Comparison of ENCODE assay signal across 8 cellular contexts in genomic region chr21:46227811-46228344, GRCh38. TPM values are rescaled to one million over a fixed set of nuclear protein-coding genes. Genes with fewer than 3 reads are reported as not detected.
DNase-seq lines count a peak whose midpoint lies in the region; ATAC-seq and TF ChIP-seq lines count a peak whose summit lies in the region.

No MANE protein-coding gene starts in this region.

- WGBS in prostate gland: 2% methylated on average over 20 of the region's 20 CpGs

- H3F3A ChIP-seq in GM23338 (replicated peaks; ENCODE audit: low read depth): peaks cover 10% of the 10 kb centered on the region; the same call in 1 of the 2 replicates
- peaks cover 9% of the 10 kb centered on the region; the same call in 1 of the 2 replicates for H3F3A ChIP-seq in SU-DHL-6 (ENCODE audit: insufficient read depth)

- no peak for TF ChIP-seq POLR2A in prostate gland (IDR thresholded peaks at IDR 0.05)

- peaks cover 20% of the 10 kb centered on the region for H3K4me1 ChIP-seq in GM23338 (ENCODE audit: insufficient read depth)
- peaks cover 5% of the 10 kb centered on the region for H3K4me1 ChIP-seq in prostate gland (replicated peaks)

- peaks cover 7% of the 10 kb centered on the region for H3K27me3 Mint-ChIP-seq in GM23338 (ENCODE audit: insufficient read depth, low read depth, poor library complexity)

- peak overlapping the region; percentile 59; the same call in 1 of the 2 replicates for H2AFZ ChIP-seq in GM23338
- peak overlapping the region; percentile 89 for H2AFZ ChIP-seq in SU-DHL-6 (ENCODE audit: low read depth, low read length, severe bottlenecking)

- H3K4me3 ChIP-seq in GM23338 (peak overlapping the region; percentile 98), SU-DHL-6 (ENCODE audit: insufficient read depth, low read length, poor library complexity, severe bottlenecking) (peak overlapping the region; percentile 88), fibroblast of the aortic adventitia (ENCODE audit: low read depth, low read length) (peak overlapping the region; percentile 92), prostate gland (peak overlapping the region; percentile 99)

- H3K4me1 Mint-ChIP-seq in GM23338: peaks cover 23% of the 10 kb centered on the region

- H3K27me3 ChIP-seq in GM23338 (ENCODE audit: insufficient read depth) (no peaks in the 10 kb centered on the region), SU-DHL-6 (ENCODE audit: low read length) (no peaks in the 10 kb centered on the region), prostate gland (replicated peaks; ENCODE audit: insufficient read depth) (no peaks in the 10 kb centered on the region)

- peaks cover 8% of the 10 kb centered on the region; the same call in 1 of the 2 replicates for H3K9me2 ChIP-seq in GM23338 (ENCODE audit: insufficient read depth)
- H3K9me2 ChIP-seq in SU-DHL-6 (replicated peaks; ENCODE audit: insufficient read depth, low read length): no peaks in the 10 kb centered on the region

- H3K4me2 ChIP-seq in GM23338 (peak overlapping the region; percentile 99), SU-DHL-6 (ENCODE audit: low read depth, low read length, poor library complexity, severe bottlenecking) (peak overlapping the region; percentile 83)

- peaks cover 66% of the 10 kb centered on the region for H3K36me3 Mint-ChIP-seq in GM23338 (ENCODE audit: low read depth)

- H3K36me3 ChIP-seq in GM23338 (ENCODE audit: insufficient read depth) (peaks cover 27% of the 10 kb centered on the region), SU-DHL-6 (ENCODE audit: low read length) (peaks cover 6% of the 10 kb centered on the region), prostate gland (no peaks in the 10 kb centered on the region)

- peaks cover 57% of the 10 kb centered on the region for H3K9me3 Mint-ChIP-seq in GM23338

- peak overlapping the region; percentile 88 for H3K9ac ChIP-seq in SU-DHL-6 (ENCODE audit: low read length)

- ATAC-seq in GM23338: peak; percentile 21
- no peak for ATAC-seq in GM21576 (IDR thresholded peaks at IDR 0.05; ENCODE audit: unreplicated experiment)
- no peak for ATAC-seq in GM21515 (IDR thresholded peaks at IDR 0.05; ENCODE audit: unreplicated experiment)
- no peak for ATAC-seq in GM18498 (IDR thresholded peaks at IDR 0.05; ENCODE audit: unreplicated experiment)

- H3K27ac Mint-ChIP-seq in GM23338: no peak overlapping the region

- H3K27ac ChIP-seq in GM23338 (ENCODE audit: low read depth): peak overlapping the region; percentile 79; the same call in 1 of the 2 replicates
- peak overlapping the region; percentile 45 for H3K27ac ChIP-seq in SU-DHL-6 (ENCODE audit: low read depth, low read length)
- peak overlapping the region; percentile 97 to 98 for H3K27ac ChIP-seq in prostate gland

- DNase-seq in GM23338 (ENCODE audit: low spot score): peak; percentile 24
- peak; percentile 14 for DNase-seq in fibroblast of the aortic adventitia (ENCODE audit: low read depth)
- DNase-seq in prostate gland (ENCODE audit: low spot score): no peak
- no peak for DNase-seq in AG20443 (ENCODE audit: low spot score)

- H3K79me2 ChIP-seq in GM23338 (replicated peaks; ENCODE audit: insufficient read depth): peaks cover 87% of the 10 kb centered on the region
- peaks cover 74% of the 10 kb centered on the region for H3K79me2 ChIP-seq in SU-DHL-6 (ENCODE audit: insufficient read depth, low read length)

- peaks cover 31% of the 10 kb centered on the region for H4K20me1 ChIP-seq in GM23338 (replicated peaks; ENCODE audit: insufficient read depth)
- no peaks in the 10 kb centered on the region for H4K20me1 ChIP-seq in SU-DHL-6 (ENCODE audit: low read depth, low read length)

- H3K4me3 Mint-ChIP-seq in GM23338: peak overlapping the region; percentile 79

- intact Hi-C loops in prostate gland (cut with DNase I): loop anchor here (2.0 to 5.0 kb wide), 4 partner anchors 43 to 256 kb away; partner anchors contain the start of gene SPATC1L

- no peaks in the 10 kb centered on the region for H3K9me3 ChIP-seq in SU-DHL-6 (ENCODE audit: insufficient read depth, low read length)
- H3K9me3 ChIP-seq in prostate gland: no peaks in the 10 kb centered on the region

- no peak for TF ChIP-seq CTCF in GM23338 (conservative IDR thresholded peaks at IDR 0.05; ENCODE audit: low read depth in 2 of 2)
- no peak for TF ChIP-seq CTCF in SU-DHL-6 (IDR thresholded peaks at IDR 0.05; ENCODE audit: insufficient read depth, low read length, poor library complexity, severe bottlenecking)
- TF ChIP-seq CTCF in fibroblast of the aortic adventitia (IDR thresholded peaks at IDR 0.05; ENCODE audit: insufficient read depth, low read length): no peak
- no peak for TF ChIP-seq CTCF in prostate gland (IDR thresholded peaks at IDR 0.05)

TF ChIP-seq in GM23338, 12 proteins besides CTCF, POLR2A, EP300 and RAD21:
- TF ChIP-seq ZNF331 (CRISPR knock-in tag; IDR thresholded peaks at IDR 0.05; ENCODE audit: low read depth): no peak

RNA-seq across cellular contexts. Expression of gene LSS, which starts 0.7 kb away (rescaled TPM):
- 216 and 237 TPM in 2 replicates for total RNA-seq in GM23338 (2014; rRNA removed; shearing (Covaris generic))
- 49.3 and 55.0 TPM in 2 replicates for polyA plus RNA-seq in GM23338 (2016; fragmentation: Nextera tagmentation; extraction: Ambion mirVana)
- total RNA-seq in fibroblast of the aortic adventitia (ENCODE audit: low replicate concordance) (67.2 and 124 TPM in 2 replicates), prostate gland (100 to 1,000 TPM in 1 of 2 donors, 10 to 100 TPM in 1; 95.5 to 145 TPM)

RNA-seq across cellular contexts. Expression of gene SPATC1L, which starts 43.6 kb away (rescaled TPM):
- total RNA-seq in GM23338 (2014; rRNA removed; shearing (Covaris generic)): 30.7 and 37.6 TPM in 2 replicates
- 69.6 and 70.2 TPM in 2 replicates for polyA plus RNA-seq in GM23338 (2016; fragmentation: Nextera tagmentation; extraction: Ambion mirVana)
- total RNA-seq in fibroblast of the aortic adventitia (ENCODE audit: low replicate concordance): 6.1 and 9.4 TPM in 2 replicates
- 10 to 100 TPM; 42.0 to 79.4 TPM for total RNA-seq in prostate gland

RNA-seq across cellular contexts. Expression of gene MCM3AP, which starts 57.5 kb away (rescaled TPM):
- 123 and 167 TPM in 2 replicates for total RNA-seq in GM23338 (2014; rRNA removed; shearing (Covaris generic))
- 39.2 and 44.4 TPM in 2 replicates for polyA plus RNA-seq in GM23338 (2016; fragmentation: Nextera tagmentation; extraction: Ambion mirVana)
- total RNA-seq in fibroblast of the aortic adventitia (ENCODE audit: low replicate concordance) (66.4 and 77.4 TPM in 2 replicates), prostate gland (100 to 1,000 TPM; 107 to 120 TPM)

RNA-seq across cellular contexts. Expression of gene YBEY, which starts 58.3 kb away (rescaled TPM):
- total RNA-seq in GM23338 (2014; rRNA removed; shearing (Covaris generic)): 31.8 and 33.0 TPM in 2 replicates
- 28.1 and 34.0 TPM in 2 replicates for polyA plus RNA-seq in GM23338 (2016; fragmentation: Nextera tagmentation; extraction: Ambion mirVana)
- total RNA-seq in fibroblast of the aortic adventitia (ENCODE audit: low replicate concordance): 16.5 and 22.4 TPM in 2 replicates
- total RNA-seq in prostate gland: 10 to 100 TPM; 28.5 to 30.0 TPM

Comparison
In these comparisons a context has a peak if more than half of its experiments do, and no peak if none do; other contexts are left out.
1. DNase-seq: peak in GM23338 (single experiment) and fibroblast of the aortic adventitia (single experiment); none in prostate gland (single experiment) and AG20443 (single experiment).
2. H3K27ac ChIP-seq: peak in every context shown above with its lines; median percentile 98 in prostate gland; 79 in GM23338; 45 in SU-DHL-6.
3. Peak in every context shown above with its lines, with median percentiles within 50 percentile points of each other: H3K4me3 ChIP-seq.